1 cellular context compared by ENCODE assay signal in the genomic region with DNA sequence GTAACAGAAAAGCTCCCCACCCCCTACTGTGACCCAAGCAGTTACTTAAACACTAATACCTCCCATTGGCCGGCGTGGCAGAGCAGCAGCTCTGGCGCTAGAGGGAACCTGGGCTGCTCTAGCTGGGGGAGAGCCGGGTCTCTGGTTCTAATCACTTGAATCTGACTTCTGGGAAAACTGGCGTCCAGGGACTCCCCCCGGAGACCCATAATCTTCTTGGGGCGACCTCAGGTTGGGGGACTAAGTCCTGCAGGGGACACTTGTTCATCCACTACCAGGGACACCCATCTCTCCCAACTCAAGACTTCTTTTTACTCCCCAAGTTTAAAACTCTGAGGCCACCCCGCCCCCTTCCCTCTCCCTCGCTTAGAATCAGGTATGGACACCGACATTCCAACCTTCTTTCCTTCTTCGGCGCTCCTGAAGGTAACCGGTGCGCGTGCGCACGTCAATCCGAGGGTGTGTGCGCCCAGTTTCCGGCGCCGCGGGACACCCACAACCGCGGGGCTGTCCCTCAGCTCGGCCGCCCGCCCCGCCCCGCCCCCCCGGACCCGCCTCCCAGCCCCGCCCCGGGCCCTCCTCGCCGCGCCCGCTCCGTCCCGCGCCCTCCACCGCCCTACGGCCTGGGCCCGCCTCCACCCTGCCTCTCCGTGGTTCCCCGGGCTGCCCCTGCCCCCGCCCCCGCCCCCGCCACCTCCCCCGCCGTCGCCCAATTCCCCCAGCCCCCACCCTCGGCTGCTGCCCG.
TF ChIP-seq lines count a peak whose summit lies in the region.

A gene with protein sequence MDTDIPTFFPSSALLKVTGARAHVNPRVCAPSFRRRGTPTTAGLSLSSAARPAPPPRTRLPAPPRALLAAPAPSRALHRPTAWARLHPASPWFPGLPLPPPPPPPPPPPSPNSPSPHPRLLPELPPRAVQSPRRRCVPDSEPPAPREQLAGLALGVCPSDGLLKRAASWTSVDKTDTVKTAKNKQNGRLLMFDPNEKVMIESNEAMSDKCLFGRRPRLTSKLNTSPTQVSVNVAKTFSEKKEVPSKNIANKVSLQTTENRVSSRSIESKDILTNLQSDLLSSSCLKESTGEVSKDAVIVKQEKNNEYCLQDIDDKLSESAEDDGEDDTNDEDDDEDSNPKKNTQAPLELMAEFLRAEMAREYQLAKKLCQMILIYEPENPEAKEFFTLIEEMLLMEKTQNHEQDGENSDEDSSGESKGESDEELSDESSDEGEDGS (plus strand): TSS at position 75 of the 745 bp plus-strand sequence. CDS start 304 bp downstream, at position 379.

TF ChIP-seq in GM23338, 12 proteins besides CTCF, POLR2A, EP300 and RAD21:
- TF ChIP-seq, protein P1, sequence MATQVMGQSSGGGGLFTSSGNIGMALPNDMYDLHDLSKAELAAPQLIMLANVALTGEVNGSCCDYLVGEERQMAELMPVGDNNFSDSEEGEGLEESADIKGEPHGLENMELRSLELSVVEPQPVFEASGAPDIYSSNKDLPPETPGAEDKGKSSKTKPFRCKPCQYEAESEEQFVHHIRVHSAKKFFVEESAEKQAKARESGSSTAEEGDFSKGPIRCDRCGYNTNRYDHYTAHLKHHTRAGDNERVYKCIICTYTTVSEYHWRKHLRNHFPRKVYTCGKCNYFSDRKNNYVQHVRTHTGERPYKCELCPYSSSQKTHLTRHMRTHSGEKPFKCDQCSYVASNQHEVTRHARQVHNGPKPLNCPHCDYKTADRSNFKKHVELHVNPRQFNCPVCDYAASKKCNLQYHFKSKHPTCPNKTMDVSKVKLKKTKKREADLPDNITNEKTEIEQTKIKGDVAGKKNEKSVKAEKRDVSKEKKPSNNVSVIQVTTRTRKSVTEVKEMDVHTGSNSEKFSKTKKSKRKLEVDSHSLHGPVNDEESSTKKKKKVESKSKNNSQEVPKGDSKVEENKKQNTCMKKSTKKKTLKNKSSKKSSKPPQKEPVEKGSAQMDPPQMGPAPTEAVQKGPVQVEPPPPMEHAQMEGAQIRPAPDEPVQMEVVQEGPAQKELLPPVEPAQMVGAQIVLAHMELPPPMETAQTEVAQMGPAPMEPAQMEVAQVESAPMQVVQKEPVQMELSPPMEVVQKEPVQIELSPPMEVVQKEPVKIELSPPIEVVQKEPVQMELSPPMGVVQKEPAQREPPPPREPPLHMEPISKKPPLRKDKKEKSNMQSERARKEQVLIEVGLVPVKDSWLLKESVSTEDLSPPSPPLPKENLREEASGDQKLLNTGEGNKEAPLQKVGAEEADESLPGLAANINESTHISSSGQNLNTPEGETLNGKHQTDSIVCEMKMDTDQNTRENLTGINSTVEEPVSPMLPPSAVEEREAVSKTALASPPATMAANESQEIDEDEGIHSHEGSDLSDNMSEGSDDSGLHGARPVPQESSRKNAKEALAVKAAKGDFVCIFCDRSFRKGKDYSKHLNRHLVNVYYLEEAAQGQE (IDR thresholded peaks at IDR 0.05; ENCODE audit: unreplicated experiment), result no peak
- TF ChIP-seq POLR2AphosphoS5 (IDR thresholded peaks at IDR 0.05; ENCODE audit: low read depth), result peak; percentile 62
TF ChIP-seq in GM23338: peak in this region for 1.
